Comparison of ENCODE assay signal across 1 cellular context in the genomic region with DNA sequence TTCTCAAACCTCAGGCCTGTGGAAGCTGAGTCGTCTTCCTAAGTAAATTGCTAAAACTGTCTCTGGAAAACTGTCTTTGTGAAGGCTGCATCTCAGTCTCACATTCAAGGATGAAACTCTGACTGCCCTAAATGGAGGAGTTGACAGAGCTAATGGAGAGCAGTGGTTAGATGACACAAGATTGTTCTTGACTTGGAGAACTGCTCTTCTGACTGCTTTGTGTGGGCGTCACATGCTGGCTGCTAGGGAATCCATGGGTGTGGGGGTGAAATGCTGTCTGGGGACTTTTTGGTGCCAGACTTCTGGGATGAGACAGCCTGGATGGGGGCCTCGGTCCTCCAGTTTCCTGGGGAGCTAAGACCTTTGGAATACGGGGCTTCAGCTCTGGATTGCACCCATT.
TF ChIP-seq lines count a peak whose summit lies in the region.

No MANE protein-coding gene starts in this region.

TF ChIP-seq in HCT116, 20 proteins besides CTCF, POLR2A, EP300 and RAD21:
- TF ChIP-seq, protein P1, sequence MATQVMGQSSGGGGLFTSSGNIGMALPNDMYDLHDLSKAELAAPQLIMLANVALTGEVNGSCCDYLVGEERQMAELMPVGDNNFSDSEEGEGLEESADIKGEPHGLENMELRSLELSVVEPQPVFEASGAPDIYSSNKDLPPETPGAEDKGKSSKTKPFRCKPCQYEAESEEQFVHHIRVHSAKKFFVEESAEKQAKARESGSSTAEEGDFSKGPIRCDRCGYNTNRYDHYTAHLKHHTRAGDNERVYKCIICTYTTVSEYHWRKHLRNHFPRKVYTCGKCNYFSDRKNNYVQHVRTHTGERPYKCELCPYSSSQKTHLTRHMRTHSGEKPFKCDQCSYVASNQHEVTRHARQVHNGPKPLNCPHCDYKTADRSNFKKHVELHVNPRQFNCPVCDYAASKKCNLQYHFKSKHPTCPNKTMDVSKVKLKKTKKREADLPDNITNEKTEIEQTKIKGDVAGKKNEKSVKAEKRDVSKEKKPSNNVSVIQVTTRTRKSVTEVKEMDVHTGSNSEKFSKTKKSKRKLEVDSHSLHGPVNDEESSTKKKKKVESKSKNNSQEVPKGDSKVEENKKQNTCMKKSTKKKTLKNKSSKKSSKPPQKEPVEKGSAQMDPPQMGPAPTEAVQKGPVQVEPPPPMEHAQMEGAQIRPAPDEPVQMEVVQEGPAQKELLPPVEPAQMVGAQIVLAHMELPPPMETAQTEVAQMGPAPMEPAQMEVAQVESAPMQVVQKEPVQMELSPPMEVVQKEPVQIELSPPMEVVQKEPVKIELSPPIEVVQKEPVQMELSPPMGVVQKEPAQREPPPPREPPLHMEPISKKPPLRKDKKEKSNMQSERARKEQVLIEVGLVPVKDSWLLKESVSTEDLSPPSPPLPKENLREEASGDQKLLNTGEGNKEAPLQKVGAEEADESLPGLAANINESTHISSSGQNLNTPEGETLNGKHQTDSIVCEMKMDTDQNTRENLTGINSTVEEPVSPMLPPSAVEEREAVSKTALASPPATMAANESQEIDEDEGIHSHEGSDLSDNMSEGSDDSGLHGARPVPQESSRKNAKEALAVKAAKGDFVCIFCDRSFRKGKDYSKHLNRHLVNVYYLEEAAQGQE (IDR thresholded peaks at IDR 0.05; ENCODE audit: low read depth), result no peak
- TF ChIP-seq YY1 (IDR thresholded peaks at IDR 0.05; ENCODE audit: extremely low read depth, insufficient replicate concordance, low read depth, low read length), result no peak
- TF ChIP-seq ZFX (IDR thresholded peaks at IDR 0.05), result no peak
- no peak for TF ChIP-seq EZH2 (IDR thresholded peaks at IDR 0.05)
- TF ChIP-seq JUND (IDR thresholded peaks at IDR 0.05), result no peak
- TF ChIP-seq TCF7L2 (IDR thresholded peaks at IDR 0.05; ENCODE audit: borderline replicate concordance, extremely low read depth, insufficient read depth, insufficient read length), result no peak
- no peak for TF ChIP-seq SRF (IDR thresholded peaks at IDR 0.05; ENCODE audit: low read depth)
- no peak for TF ChIP-seq SP1 (IDR thresholded peaks at IDR 0.05; ENCODE audit: low read depth)
- no peak for TF ChIP-seq POLR2AphosphoS5 (IDR thresholded peaks at IDR 0.05; ENCODE audit: low read depth, low read length)
- TF ChIP-seq, protein P2, sequence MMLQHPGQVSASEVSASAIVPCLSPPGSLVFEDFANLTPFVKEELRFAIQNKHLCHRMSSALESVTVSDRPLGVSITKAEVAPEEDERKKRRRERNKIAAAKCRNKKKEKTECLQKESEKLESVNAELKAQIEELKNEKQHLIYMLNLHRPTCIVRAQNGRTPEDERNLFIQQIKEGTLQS (IDR thresholded peaks at IDR 0.05), result no peak
- no peak for TF ChIP-seq CBX3 (IDR thresholded peaks at IDR 0.05; ENCODE audit: low read depth)
